In the genomic region with DNA sequence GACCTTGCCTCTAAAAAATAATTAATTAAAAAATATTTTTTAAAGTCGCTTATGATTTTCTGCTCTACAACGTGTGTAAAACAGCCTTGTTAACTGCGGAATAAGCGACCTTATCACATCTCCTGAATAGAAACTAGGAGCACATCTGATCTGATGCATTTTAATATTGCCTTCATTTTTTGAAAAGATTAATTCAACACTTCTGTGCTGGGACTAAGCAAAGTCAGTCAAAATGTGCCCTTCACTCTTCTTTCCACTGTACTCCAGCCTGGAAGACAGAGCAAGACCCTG, we compare ENCODE assay signal across 39 cellular contexts. TPM values are rescaled to one million over a fixed set of nuclear protein-coding genes. Genes with fewer than 3 reads are reported as not detected.
"Had no signal": no experiment of that assay in that cellular context is flagged by ENCODE, and none has a peak within 500 bp of the region (broad histone marks: within the 10 kb centered on the region; RNA-seq: fewer than 3 reads in every experiment).

No MANE protein-coding gene starts in this region.

- FAIRE-seq: astrocyte, bronchial epithelial cell had no signal

- H3K27me3 ChIP-seq: adrenal gland, ascending aorta, body of pancreas, brain microvascular endothelial cell, breast epithelium, cardiac muscle cell had no signal

- DNase-seq: activated effector memory CD4-positive, alpha-beta T cell treated with anti-CD3 and anti-CD28 coated beads, Interleukin-2, amount 50 U/mL, for 16 hours; activated effector memory CD4-positive, alpha-beta T cell treated with Interleukin-2 at 50 U/mL for 16 hours; activated gamma-delta T cell; activated gamma-delta T cell treated with Interleukin-2 at 50 U/mL for 16 hours; activated naive CD4-positive, alpha-beta T cell; activated naive CD4-positive, alpha-beta T cell treated with anti-CD3 and anti-CD28 coated beads for 36 hours; activated naive CD4-positive, alpha-beta T cell treated with anti-CD3 and anti-CD28 coated beads, Interleukin-2, amount 10 ng/mL, durations not matched to agents 7 days and 5 days; activated naive CD4-positive, alpha-beta T cell treated with anti-CD3 and anti-CD28 coated beads, Interleukin-2, amount 50 U/mL, for 16 hours; activated naive CD4-positive, alpha-beta T cell treated with Interleukin-2 at 50 U/mL for 16 hours; activated naive CD8-positive, alpha-beta T cell treated with anti-CD3 and anti-CD28 coated beads for 36 hours; activated naive CD8-positive, alpha-beta T cell treated with anti-CD3 and anti-CD28 coated beads, Interleukin-2, amount 10 ng/mL, durations not matched to agents 7 days and 5 days; activated naive CD8-positive, alpha-beta T cell treated with anti-CD3 and anti-CD28 coated beads, Interleukin-2, amount 50 U/mL, for 24 hours; activated T-cell treated with anti-CD3 and anti-CD28 coated beads, Interleukin-2, amount 50 U/mL, for 1 hour; activated T-cell treated with anti-CD3 and anti-CD28 coated beads, Interleukin-2, amount 50 U/mL, for 24 hours; activated T-cell treated with anti-CD3 and anti-CD28 coated beads, Interleukin-2, amount 50 U/mL, for 4 hours; activated T-cell treated with anti-CD3 and anti-CD28 coated beads, Interleukin-2, amount 50 U/mL, for 48 hours; activated T-cell treated with anti-CD3 and anti-CD28 coated beads, Interleukin-2, amount 50 U/mL, for 72 hours; adrenal gland; amniotic stem cell; amygdala; anterior cingulate cortex; aorta; body of pancreas; brain microvascular endothelial cell; caudate nucleus; central memory CD4-positive, alpha-beta T cell; cerebellar nuclear complex had no signal

- H3K27ac ChIP-seq: adrenal gland, ascending aorta, body of pancreas, brain microvascular endothelial cell, breast epithelium, cardiac muscle cell had no signal

- H3K36me3 ChIP-seq: adrenal gland, ascending aorta, brain microvascular endothelial cell, breast epithelium, cardiac muscle cell had no signal

- H3K4me1 ChIP-seq: adrenal gland, ascending aorta, body of pancreas, breast epithelium had no signal

- H3K9me3 ChIP-seq: adrenal gland, ascending aorta, body of pancreas, breast epithelium had no signal

- H3K4me3 ChIP-seq: adrenal gland, ascending aorta, body of pancreas, breast epithelium, cardiac muscle cell had no signal

- ATAC-seq: activated naive CD4-positive, alpha-beta T cell treated with anti-CD3 and anti-CD28 coated beads, Interleukin-2, amount 50 U/mL, for 72 hours; activated naive CD8-positive, alpha-beta T cell treated with anti-CD3 and anti-CD28 coated beads, Interleukin-2, amount 50 U/mL, for 24 hours; activated T-cell treated with anti-CD3 and anti-CD28 coated beads, Interleukin-2, amount 50 U/mL, for 4 hours; activated T-cell treated with anti-CD3 and anti-CD28 coated beads, Interleukin-2, amount 50 U/mL, for 72 hours; activated T-helper 17 cell treated with anti-CD3 and anti-CD28 coated beads, Interleukin-2, amount 50 U/mL, for 72 hours; body of pancreas had no signal

RNA-seq across cellular contexts. Expression of a gene that starts 12.6 kb away (rescaled TPM):
- total RNA-seq: activated naive CD4-positive, alpha-beta T cell treated with anti-CD3 and anti-CD28 coated beads for 36 hours; activated naive CD8-positive, alpha-beta T cell treated with anti-CD3 and anti-CD28 coated beads for 36 hours; activated naive CD8-positive, alpha-beta T cell treated with anti-CD3 and anti-CD28 coated beads, Interleukin-2, amount 10 ng/mL, durations not matched to agents 7 days and 5 days; activated T-cell treated with anti-CD3 and anti-CD28 coated beads, Interleukin-2, amount 50 U/mL, for 4 hours; activated T-cell treated with anti-CD3 and anti-CD28 coated beads, Interleukin-2, amount 50 U/mL, for 72 hours; adrenal gland; ascending aorta; astrocyte; bronchial epithelial cell; cardiac muscle cell; cerebellum; chondrocyte had no signal
- polyA plus RNA-seq: aorta, cardiac muscle cell had no signal

RNA-seq across cellular contexts. Expression of a gene that starts 17.3 kb away (rescaled TPM):
- total RNA-seq: activated naive CD4-positive, alpha-beta T cell treated with anti-CD3 and anti-CD28 coated beads for 36 hours; activated naive CD4-positive, alpha-beta T cell treated with anti-CD3 and anti-CD28 coated beads, Interleukin-2, amount 50 U/mL, for 72 hours; activated naive CD8-positive, alpha-beta T cell treated with anti-CD3 and anti-CD28 coated beads for 36 hours; activated naive CD8-positive, alpha-beta T cell treated with anti-CD3 and anti-CD28 coated beads, Interleukin-2, amount 10 ng/mL, durations not matched to agents 7 days and 5 days; activated T-cell treated with anti-CD3 and anti-CD28 coated beads, Interleukin-2, amount 50 U/mL, for 4 hours; activated T-helper 1 cell treated with anti-CD3 and anti-CD28 coated beads, Interleukin-12 subunit alpha, Interleukin-12 subunit beta, Interleukin-2, Interleukin-4 antibody, amounts not matched to agents 30 ng/mL and 10 ng/mL and 1 ng/mL, durations not matched to agents 14 hours and 24 hours and 36 hours; activated T-helper 17 cell treated with anti-CD3 and anti-CD28 coated beads, Interleukin-2, amount 50 U/mL, for 72 hours; activated T-helper 2 cell treated with anti-CD3 and anti-CD28 coated beads, Interferon-gamma antibody, Interleukin-2, Interleukin-4, amounts not matched to agents 10 μg/mL and 5 μg/mL and 100 μg/mL, durations not matched to agents 14 hours and 24 hours and 36 hours; adrenal gland; aorta; ascending aorta; astrocyte; body of pancreas; breast epithelium; bronchial epithelial cell; cardiac muscle cell; cardiac septum; cerebellum; chondrocyte had no signal
- polyA plus RNA-seq: adrenal gland, aorta, cardiac muscle cell had no signal

RNA-seq across cellular contexts. Expression of a gene that starts 27.8 kb away (rescaled TPM):
- total RNA-seq: activated naive CD4-positive, alpha-beta T cell treated with anti-CD3 and anti-CD28 coated beads for 36 hours; activated naive CD4-positive, alpha-beta T cell treated with anti-CD3 and anti-CD28 coated beads, Interleukin-2, amount 50 U/mL, for 72 hours; activated naive CD8-positive, alpha-beta T cell treated with anti-CD3 and anti-CD28 coated beads for 36 hours; activated naive CD8-positive, alpha-beta T cell treated with anti-CD3 and anti-CD28 coated beads, Interleukin-2, amount 10 ng/mL, durations not matched to agents 7 days and 5 days; activated T-cell treated with anti-CD3 and anti-CD28 coated beads, Interleukin-2, amount 50 U/mL, for 4 hours; activated T-cell treated with anti-CD3 and anti-CD28 coated beads, Interleukin-2, amount 50 U/mL, for 72 hours; activated T-helper 1 cell treated with anti-CD3 and anti-CD28 coated beads, Interleukin-12 subunit alpha, Interleukin-12 subunit beta, Interleukin-2, Interleukin-4 antibody, amounts not matched to agents 30 ng/mL and 10 ng/mL and 1 ng/mL, durations not matched to agents 14 hours and 24 hours and 36 hours; activated T-helper 17 cell treated with anti-CD3 and anti-CD28 coated beads, Interleukin-2, amount 50 U/mL, for 72 hours; activated T-helper 2 cell treated with anti-CD3 and anti-CD28 coated beads, Interferon-gamma antibody, Interleukin-2, Interleukin-4, amounts not matched to agents 10 μg/mL and 5 μg/mL and 100 μg/mL, durations not matched to agents 14 hours and 24 hours and 36 hours; adrenal gland; ascending aorta; astrocyte; body of pancreas; bronchial epithelial cell; cardiac muscle cell; cerebellum; chondrocyte had no signal
- polyA plus RNA-seq: aorta, cardiac muscle cell had no signal

RNA-seq across cellular contexts. Expression of a gene that starts 39.8 kb away (rescaled TPM):
- total RNA-seq: bronchial epithelial cell had no signal
